ENCODE assay signal across 1 cellular context in the genomic region with DNA sequence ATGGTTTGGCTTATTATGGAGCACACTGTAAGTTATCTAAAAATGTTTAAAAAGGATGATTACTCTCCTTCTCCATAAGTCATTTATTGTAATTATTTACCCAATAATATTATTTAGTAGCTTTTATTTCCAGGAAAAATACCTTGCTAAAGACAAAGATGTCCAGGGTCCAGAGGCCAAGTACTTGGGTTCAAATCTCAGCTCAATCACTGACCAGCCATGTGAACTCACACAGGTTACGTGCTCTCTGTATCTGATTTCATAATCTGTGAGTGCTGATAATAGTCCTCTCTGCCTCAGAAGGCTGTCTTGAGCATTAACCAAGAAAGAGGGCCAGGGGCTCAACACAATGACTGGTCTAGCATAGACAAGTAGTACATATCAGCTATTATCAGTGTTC.
TF ChIP-seq lines count a peak whose summit lies in the region.

No MANE protein-coding gene starts in this region.

TF ChIP-seq in HepG2, 621 proteins besides CTCF, POLR2A, EP300 and RAD21 (continued from another document):
- no peak for TF ChIP-seq KIAA2018 (CRISPR knock-in tag; IDR thresholded peaks at IDR 0.05; ENCODE audit: borderline replicate concordance)
- TF ChIP-seq ZBTB26 (CRISPR knock-in tag; IDR thresholded peaks at IDR 0.05; ENCODE audit: borderline replicate concordance): no peak
- TF ChIP-seq CAMTA2 (CRISPR knock-in tag; IDR thresholded peaks at IDR 0.05; ENCODE audit: borderline replicate concordance): no peak
- TF ChIP-seq ATF5 (CRISPR knock-in tag; IDR thresholded peaks at IDR 0.05; ENCODE audit: low read depth): no peak
- TF ChIP-seq, protein P1, sequence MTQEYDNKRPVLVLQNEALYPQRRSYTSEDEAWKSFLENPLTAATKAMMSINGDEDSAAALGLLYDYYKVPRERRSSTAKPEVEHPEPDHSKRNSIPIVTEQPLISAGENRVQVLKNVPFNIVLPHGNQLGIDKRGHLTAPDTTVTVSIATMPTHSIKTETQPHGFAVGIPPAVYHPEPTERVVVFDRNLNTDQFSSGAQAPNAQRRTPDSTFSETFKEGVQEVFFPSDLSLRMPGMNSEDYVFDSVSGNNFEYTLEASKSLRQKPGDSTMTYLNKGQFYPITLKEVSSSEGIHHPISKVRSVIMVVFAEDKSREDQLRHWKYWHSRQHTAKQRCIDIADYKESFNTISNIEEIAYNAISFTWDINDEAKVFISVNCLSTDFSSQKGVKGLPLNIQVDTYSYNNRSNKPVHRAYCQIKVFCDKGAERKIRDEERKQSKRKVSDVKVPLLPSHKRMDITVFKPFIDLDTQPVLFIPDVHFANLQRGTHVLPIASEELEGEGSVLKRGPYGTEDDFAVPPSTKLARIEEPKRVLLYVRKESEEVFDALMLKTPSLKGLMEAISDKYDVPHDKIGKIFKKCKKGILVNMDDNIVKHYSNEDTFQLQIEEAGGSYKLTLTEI (CRISPR knock-in tag; conservative IDR thresholded peaks at IDR 0.05): no peak
- TF ChIP-seq NONO (IDR thresholded peaks at IDR 0.05): no peak
- TF ChIP-seq NONO (CRISPR knock-in tag; conservative IDR thresholded peaks at IDR 0.05): no peak
- TF ChIP-seq, protein P2, sequence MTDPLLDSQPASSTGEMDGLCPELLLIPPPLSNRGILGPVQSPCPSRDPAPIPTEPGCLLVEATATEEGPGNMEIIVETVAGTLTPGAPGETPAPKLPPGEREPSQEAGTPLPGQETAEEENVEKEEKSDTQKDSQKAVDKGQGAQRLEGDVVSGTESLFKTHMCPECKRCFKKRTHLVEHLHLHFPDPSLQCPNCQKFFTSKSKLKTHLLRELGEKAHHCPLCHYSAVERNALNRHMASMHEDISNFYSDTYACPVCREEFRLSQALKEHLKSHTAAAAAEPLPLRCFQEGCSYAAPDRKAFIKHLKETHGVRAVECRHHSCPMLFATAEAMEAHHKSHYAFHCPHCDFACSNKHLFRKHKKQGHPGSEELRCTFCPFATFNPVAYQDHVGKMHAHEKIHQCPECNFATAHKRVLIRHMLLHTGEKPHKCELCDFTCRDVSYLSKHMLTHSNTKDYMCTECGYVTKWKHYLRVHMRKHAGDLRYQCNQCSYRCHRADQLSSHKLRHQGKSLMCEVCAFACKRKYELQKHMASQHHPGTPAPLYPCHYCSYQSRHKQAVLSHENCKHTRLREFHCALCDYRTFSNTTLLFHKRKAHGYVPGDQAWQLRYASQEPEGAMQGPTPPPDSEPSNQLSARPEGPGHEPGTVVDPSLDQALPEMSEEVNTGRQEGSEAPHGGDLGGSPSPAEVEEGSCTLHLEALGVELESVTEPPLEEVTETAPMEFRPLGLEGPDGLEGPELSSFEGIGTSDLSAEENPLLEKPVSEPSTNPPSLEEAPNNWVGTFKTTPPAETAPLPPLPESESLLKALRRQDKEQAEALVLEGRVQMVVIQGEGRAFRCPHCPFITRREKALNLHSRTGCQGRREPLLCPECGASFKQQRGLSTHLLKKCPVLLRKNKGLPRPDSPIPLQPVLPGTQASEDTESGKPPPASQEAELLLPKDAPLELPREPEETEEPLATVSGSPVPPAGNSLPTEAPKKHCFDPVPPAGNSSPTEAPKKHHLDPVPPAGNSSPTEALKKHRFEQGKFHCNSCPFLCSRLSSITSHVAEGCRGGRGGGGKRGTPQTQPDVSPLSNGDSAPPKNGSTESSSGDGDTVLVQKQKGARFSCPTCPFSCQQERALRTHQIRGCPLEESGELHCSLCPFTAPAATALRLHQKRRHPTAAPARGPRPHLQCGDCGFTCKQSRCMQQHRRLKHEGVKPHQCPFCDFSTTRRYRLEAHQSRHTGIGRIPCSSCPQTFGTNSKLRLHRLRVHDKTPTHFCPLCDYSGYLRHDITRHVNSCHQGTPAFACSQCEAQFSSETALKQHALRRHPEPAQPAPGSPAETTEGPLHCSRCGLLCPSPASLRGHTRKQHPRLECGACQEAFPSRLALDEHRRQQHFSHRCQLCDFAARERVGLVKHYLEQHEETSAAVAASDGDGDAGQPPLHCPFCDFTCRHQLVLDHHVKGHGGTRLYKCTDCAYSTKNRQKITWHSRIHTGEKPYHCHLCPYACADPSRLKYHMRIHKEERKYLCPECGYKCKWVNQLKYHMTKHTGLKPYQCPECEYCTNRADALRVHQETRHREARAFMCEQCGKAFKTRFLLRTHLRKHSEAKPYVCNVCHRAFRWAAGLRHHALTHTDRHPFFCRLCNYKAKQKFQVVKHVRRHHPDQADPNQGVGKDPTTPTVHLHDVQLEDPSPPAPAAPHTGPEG (CRISPR knock-in tag; IDR thresholded peaks at IDR 0.05): no peak
- TF ChIP-seq, protein P3, sequence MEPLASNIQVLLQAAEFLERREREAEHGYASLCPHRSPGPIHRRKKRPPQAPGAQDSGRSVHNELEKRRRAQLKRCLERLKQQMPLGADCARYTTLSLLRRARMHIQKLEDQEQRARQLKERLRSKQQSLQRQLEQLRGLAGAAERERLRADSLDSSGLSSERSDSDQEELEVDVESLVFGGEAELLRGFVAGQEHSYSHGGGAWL (CRISPR knock-in tag; IDR thresholded peaks at IDR 0.05): no peak
